8 cellular contexts compared by ENCODE assay signal in genomic region chr16:28317040-28317880, GRCh38. TPM values are rescaled to one million over a fixed set of nuclear protein-coding genes. Genes with fewer than 3 reads are reported as not detected.
DNase-seq lines count a peak whose midpoint lies in the region; ATAC-seq and TF ChIP-seq lines count a peak whose summit lies in the region.

No MANE protein-coding gene starts in this region.

- no peak overlapping the region for H3K27ac ChIP-seq in AG04450 (ENCODE audit: low read depth, low read length)
- no peak overlapping the region for H3K27ac ChIP-seq in SJCRH30

- H3K4me3 ChIP-seq in AG04450 (ENCODE audit: low read depth, low read length) = no peak overlapping the region
- H3K4me3 ChIP-seq in SJCRH30 = no peak overlapping the region
- H3K4me3 ChIP-seq in retinal pigment epithelial cell (ENCODE audit: low read length) = no peak overlapping the region

- H3K4me1 Mint-ChIP-seq in glutamatergic neuron (ENCODE audit: low read depth, unreplicated experiment) = peaks cover 18% of the 10 kb centered on the region

- DNase-seq in AG04450 (ENCODE audit: low read depth, low spot score) = no peak
- peak; percentile 70 for DNase-seq in GM19238 (ENCODE audit: insufficient read length, low spot score)
- DNase-seq in SJCRH30 = peak; percentile 48 to 71
- peak; percentile 77 for DNase-seq in activated naive CD4-positive, alpha-beta T cell treated with Interleukin-2 at 50 U/mL for 16 hours
- peak; percentile 76 for DNase-seq in glutamatergic neuron
- DNase-seq in retinal pigment epithelial cell (ENCODE audit: low read depth) = peak; percentile 9
- no peak for DNase-seq in NCI-H2029 treated with DMSO at 0.1 percent for 48 hours (lab: John Stamatoyannopoulos, UW)

- H3K36me3 ChIP-seq in SJCRH30 = no peaks in the 10 kb centered on the region

- H3K4me1 ChIP-seq in SJCRH30 = no peaks in the 10 kb centered on the region

- H3K9me3 ChIP-seq in AG04450 (ENCODE audit: control insufficient read depth, insufficient read depth, low read length) (no peaks in the 10 kb centered on the region), SJCRH30 (replicated peaks) (no peaks in the 10 kb centered on the region)

- no peak overlapping the region for H3K4me3 Mint-ChIP-seq in glutamatergic neuron (ENCODE audit: unreplicated experiment)

- POLR2A ChIA-PET in AG04450 (lab: Yijun Ruan, JAX) = no interaction called here

- H3K27me3 Mint-ChIP-seq in glutamatergic neuron (ENCODE audit: unreplicated experiment) = peaks cover 21% of the 10 kb centered on the region

- ATAC-seq in GM21786 (IDR thresholded peaks at IDR 0.05; ENCODE audit: unreplicated experiment) = no peak

- H3K27me3 ChIP-seq in AG04450 (ENCODE audit: control insufficient read depth, insufficient read depth, low read length) (no peaks in the 10 kb centered on the region), SJCRH30 (no peaks in the 10 kb centered on the region)

- H3K9me3 Mint-ChIP-seq in glutamatergic neuron (ENCODE audit: unreplicated experiment) = peaks cover 13% of the 10 kb centered on the region

- no peaks in the 10 kb centered on the region for H3K36me3 Mint-ChIP-seq in glutamatergic neuron (ENCODE audit: unreplicated experiment)

- CTCF ChIA-PET in AG04450 (lab: Charles Lee) = interaction anchor here (0.6 to 5.3 kb wide), 9 partner anchors 9 to 241 kb away, joined by 3 to 77 read pairs (median 6); no protein-coding TSS in a partner anchor

- no peak overlapping the region for H3K27ac Mint-ChIP-seq in glutamatergic neuron (ENCODE audit: unreplicated experiment)

- TF ChIP-seq CTCF in AG04450 (IDR thresholded peaks at IDR 0.05; ENCODE audit: low read depth, low read length) = peak; percentile 83
- TF ChIP-seq CTCF in glutamatergic neuron (IDR thresholded peaks at IDR 0.05; ENCODE audit: partially characterized antibody, unreplicated experiment) = peak; percentile 94
- TF ChIP-seq CTCF in retinal pigment epithelial cell (conservative IDR thresholded peaks at IDR 0.05; ENCODE audit: low read depth, low read length) = peak; percentile 88

RNA-seq across cellular contexts. Expression of gene SBK1, which starts 24.9 kb away (rescaled TPM):
- 0.01 and 0.02 TPM in 2 replicates for polyA plus RNA-seq in AG04450 (2011; rRNA removed)
- not detected in 2 replicates for polyA minus RNA-seq in AG04450 (2011; rRNA and poly(A)+ RNA removed)
- total RNA-seq in SJCRH30 (2014; rRNA removed; shearing (Covaris generic)) = 0.53 and 0.59 TPM in 2 replicates
- total RNA-seq in glutamatergic neuron (ENCODE audit: unreplicated experiment) = 117 TPM

RNA-seq across cellular contexts. Expression of gene NPIPB6, which starts 46.0 kb away (rescaled TPM):
- polyA plus RNA-seq in AG04450 (2011; rRNA removed) = 0.47 and 0.67 TPM in 2 replicates
- polyA minus RNA-seq in AG04450 (2011; rRNA and poly(A)+ RNA removed) = 0.17 and 0.41 TPM in 2 replicates
- total RNA-seq in SJCRH30 (2014; rRNA removed; shearing (Covaris generic)) = 0.20 and 1.2 TPM in 2 replicates
- 3.1 TPM for total RNA-seq in glutamatergic neuron (ENCODE audit: unreplicated experiment)

Comparison
In these comparisons a context has a peak if more than half of its experiments do, and no peak if none do; other contexts are left out.
1. DNase-seq: peak in GM19238 (single experiment), SJCRH30 (2 of 2), activated naive CD4-positive, alpha-beta T cell treated with Interleukin-2 at 50 U/mL for 16 hours (single experiment), glutamatergic neuron (single experiment) and retinal pigment epithelial cell (single experiment); none in AG04450 (single experiment) and NCI-H2029 treated with DMSO at 0.1 percent for 48 hours (single experiment).
2. RNA of gene SBK1, which starts 24.9 kb away (total RNA-seq): 117 TPM in glutamatergic neuron (single experiment); 0.53 to 0.59 TPM in SJCRH30; every median in the first group is over 10 times any median in the second.
3. Peak in every context shown above with its lines, with median percentiles within 50 percentile points of each other: CTCF ChIP-seq.